9 cellular contexts compared by ENCODE assay signal in the genomic region with DNA sequence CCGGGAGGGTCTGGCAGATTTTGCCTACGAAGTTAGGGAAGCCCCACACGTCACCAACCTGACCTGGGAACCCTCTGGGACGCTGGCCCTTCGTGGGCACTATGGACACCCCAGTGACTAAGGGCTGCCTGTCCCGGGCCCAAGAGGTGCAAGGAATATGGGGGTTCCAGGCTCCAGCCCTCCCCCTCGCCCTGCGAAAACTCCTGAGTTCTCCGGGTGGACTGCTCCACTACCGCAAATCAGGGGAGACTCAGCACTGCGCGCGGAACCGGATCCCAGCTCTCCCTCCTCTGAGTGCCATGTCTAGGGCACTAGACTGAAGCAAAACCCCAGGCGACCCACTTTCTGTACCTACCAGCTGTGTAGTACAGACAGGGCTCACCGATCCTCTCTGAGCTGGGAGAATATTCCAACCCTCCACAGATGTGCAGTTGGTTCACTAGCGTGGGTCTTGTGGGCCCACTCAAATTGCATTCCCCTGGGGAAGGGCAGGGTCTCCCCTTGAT. TPM values are rescaled to one million over a fixed set of nuclear protein-coding genes. Genes with fewer than 3 reads are reported as not detected.
DNase-seq lines count a peak whose midpoint lies in the region; ATAC-seq and TF ChIP-seq lines count a peak whose summit lies in the region.
"Had no signal": no experiment of that assay in that cellular context is flagged by ENCODE, and none has a peak within 500 bp of the region (broad histone marks: within the 10 kb centered on the region; RNA-seq: fewer than 3 reads in every experiment).

A gene with protein sequence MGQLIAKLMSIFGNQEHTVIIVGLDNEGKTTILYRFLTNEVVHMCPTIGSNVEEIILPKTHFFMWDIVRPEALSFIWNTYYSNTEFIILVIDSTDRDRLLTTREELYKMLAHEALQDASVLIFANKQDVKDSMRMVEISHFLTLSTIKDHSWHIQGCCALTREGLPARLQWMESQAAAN (minus strand): TSS at position 318 of the 506 bp plus-strand sequence. CDS start 401 bp downstream, outside the sequence.

- H3K36me3 Mint-ChIP-seq in T-helper 17 cell (ENCODE audit: low read depth): peaks cover 5% of the 10 kb centered on the region

- DNase-seq in DND-41 (no peak), T-helper 17 cell (no peak), psoas muscle (no peak), HPDE6-E6E7 (ENCODE audit: extremely low spot score) (no peak), hepatic stellate cell (ENCODE audit: low spot score) (no peak), COLO668 (lab: John Stamatoyannopoulos, UW; ENCODE audit: unreplicated experiment) (no peak), foreskin melanocyte (no peak)

- TF ChIP-seq EP300 in gastroesophageal sphincter (IDR thresholded peaks at IDR 0.05): no peak

- H3K9ac ChIP-seq in DND-41 (ENCODE audit: low read depth, low read length): peak within 1 kb of the TSS; percentile 48

- H3K27me3 ChIP-seq in DND-41 (ENCODE audit: insufficient read depth, low read length, poor library complexity) (no peaks in the 10 kb centered on the region), gastroesophageal sphincter (no peaks in the 10 kb centered on the region), psoas muscle (ENCODE audit: insufficient read depth in 3 of 3, low read length in 2 of 3) (no peaks in the 10 kb centered on the region)

- TF ChIP-seq POLR2A in gastroesophageal sphincter (IDR thresholded peaks at IDR 0.05): no peak

- peaks cover 12% of the 10 kb centered on the region for H3K4me1 Mint-ChIP-seq in T-helper 17 cell

- H3K27ac ChIP-seq in DND-41 (ENCODE audit: low read length) (peak within 1 kb of the TSS; percentile 93), gastroesophageal sphincter (peak within 1 kb of the TSS in 3 of 4 donors; percentile 48 to 51 (median 49)), psoas muscle (no peak within 1 kb of the TSS)

- H3K27me3 Mint-ChIP-seq in T-helper 17 cell: peaks cover 34% of the 10 kb centered on the region

- intact Hi-C loops in psoas muscle (cut with DNase I): loop anchor here in 1 of 2 donors (10.0 kb wide), 1 partner anchor 69 kb away; no protein-coding TSS in a partner anchor

- H3K4me1 ChIP-seq in DND-41 (ENCODE audit: insufficient read depth, low read length): peaks cover 81% of the 10 kb centered on the region
- peaks cover 0 to 39% (median 9%) of the 10 kb centered on the region in 3 donors for H3K4me1 ChIP-seq in gastroesophageal sphincter
- H3K4me1 ChIP-seq in psoas muscle: peaks cover 9% of the 10 kb centered on the region

- peak within 1 kb of the TSS; percentile 24 for H3K27ac Mint-ChIP-seq in T-helper 17 cell

- no peak within 1 kb of the TSS for H2AFZ ChIP-seq in DND-41 (ENCODE audit: low read depth, low read length)

- H3K4me3 ChIP-seq in DND-41 (ENCODE audit: low read depth in 1 of 2, low read length in 2 of 2): peak within 1 kb of the TSS in 1 of 2 experiments; percentile 7; a peak in 1 of 4 replicates
- H3K4me3 ChIP-seq in gastroesophageal sphincter: peak within 1 kb of the TSS; percentile 25 to 58
- peak within 1 kb of the TSS; percentile 65 for H3K4me3 ChIP-seq in psoas muscle

- peak within 1 kb of the TSS; percentile 97 for H3K4me3 Mint-ChIP-seq in T-helper 17 cell

- no peaks in the 10 kb centered on the region for H4K20me1 ChIP-seq in DND-41 (ENCODE audit: insufficient read depth, low read length)

- no CpG with 5 or more reads among the region's 17 CpGs for WGBS in gastroesophageal sphincter (ENCODE audit: low coverage in 1 of 2), 2 donors
- WGBS in psoas muscle, 3 donors: 62 to 72% (median 64%) methylated on average over 17 of the region's 17 CpGs

- TF ChIP-seq CTCF in DND-41 (IDR thresholded peaks at IDR 0.05; ENCODE audit: borderline replicate concordance, extremely low read depth, low read length, poor library complexity, severe bottlenecking) (no peak), gastroesophageal sphincter (IDR thresholded peaks at IDR 0.05) (no peak), psoas muscle (IDR thresholded peaks at IDR 0.05) (no peak)

- H3K36me3 ChIP-seq in DND-41 (ENCODE audit: insufficient read depth, low read length): no peaks in the 10 kb centered on the region
- H3K36me3 ChIP-seq in gastroesophageal sphincter: no peaks in the 10 kb centered on the region
- no peaks in the 10 kb centered on the region for H3K36me3 ChIP-seq in psoas muscle (ENCODE audit: insufficient read depth in 1 of 2, low read depth in 1 of 2)

- H3K9me3 ChIP-seq in DND-41 (ENCODE audit: insufficient read depth, low read length, severe bottlenecking): no peaks in the 10 kb centered on the region
- no peaks in the 10 kb centered on the region for H3K9me3 ChIP-seq in T-helper 17 cell (ENCODE audit: control insufficient read depth, low read length, poor library complexity, severe bottlenecking)
- H3K9me3 ChIP-seq in gastroesophageal sphincter: peaks cover 0 to 4% (median 0%) of the 10 kb centered on the region in 3 donors
- H3K9me3 ChIP-seq in psoas muscle: peaks cover 4% of the 10 kb centered on the region

- no peaks in the 10 kb centered on the region for H3K79me2 ChIP-seq in DND-41 (ENCODE audit: insufficient read depth, low read length)

- H3K4me2 ChIP-seq in DND-41 (ENCODE audit: insufficient read depth, low read length): peak within 1 kb of the TSS; percentile 62

- no peak for ATAC-seq in DND-41 (ENCODE audit: insufficient read depth, low read depth)
- ATAC-seq in T-helper 17 cell: no peak
- no peak for ATAC-seq in gastroesophageal sphincter
- ATAC-seq in psoas muscle: peak in 2 of 4 donors; percentile 5 to 18

RNA-seq across cellular contexts. Expression of the gene that starts here (rescaled TPM):
- total RNA-seq in T-helper 17 cell (not detected), gastroesophageal sphincter (not detected), psoas muscle (1 to 10 TPM in 1 of 4 donors, under 1 TPM in 2, not detected in 1; 0.15 to 1.0 (median 0.15) TPM)
- polyA plus RNA-seq in psoas muscle: not detected
- total RNA-seq: myocyte had no signal
